ENCODE assay signal across 9 cellular contexts in genomic region chr4:41644288-41644914, GRCh38.
DNase-seq lines count a peak whose midpoint lies in the region; ATAC-seq, FAIRE-seq and TF ChIP-seq lines count a peak whose summit lies in the region.
"Had no signal": no experiment of that assay in that cellular context is flagged by ENCODE, and none has a peak within 500 bp of the region (broad histone marks: within the 10 kb centered on the region; RNA-seq: fewer than 3 reads in every experiment).

No MANE protein-coding gene starts in this region.

- DNase-seq in C1 segment of cervical spinal cord (lab: John Stamatoyannopoulos, UW) (peak; percentile 3 to 89 (median 62)), NCI-H2227 (lab: John Stamatoyannopoulos, UW; ENCODE audit: unreplicated experiment) (peak; percentile 87), H1 (ENCODE audit: low read depth in 1 of 2, low spot score in 2 of 2) (peak; percentile 67 to 99), right lobe of liver (peak; percentile 73 to 80 (median 73)), suprapubic skin (ENCODE audit: low spot score in 2 of 2) (peak in 1 of 2 donors; percentile 82), NCI-H1105 treated with DMSO at 0.1 percent for 48 hours (lab: John Stamatoyannopoulos, UW) (no peak)
- no peak for DNase-seq in effector memory CD8-positive, alpha-beta T cell

- H3K4ac ChIP-seq in H1 (replicated peaks; ENCODE audit: insufficient read length, low read depth, low read length): no peak overlapping the region

- intact Hi-C loops in right lobe of liver (cut with DNase I): loop anchor here in 1 of 2 donors (10.0 kb wide), 1 partner anchor 360 kb away; no protein-coding TSS in a partner anchor

- H3K9ac ChIP-seq in H1 (replicated peaks in 1 of 4; ENCODE audit: extremely low read depth in 1 of 4, low read depth in 3 of 4, low read length in 3 of 4): no peak overlapping the region

- ATAC-seq in right lobe of liver: peak; percentile 87 to 97 (median 94)
- ATAC-seq in GM18868 (IDR thresholded peaks at IDR 0.05; ENCODE audit: unreplicated experiment): no peak
- no peak for ATAC-seq in effector memory CD8-positive, alpha-beta T cell (replicated peaks)

- H3K79me1 ChIP-seq in H1 (ENCODE audit: low read depth, low read length): no peaks in the 10 kb centered on the region

- H3K4me1 ChIP-seq in H1 (replicated peaks in 1 of 4; ENCODE audit: control insufficient read depth in 3 of 4, insufficient read depth in 4 of 4, low read length in 3 of 4) (peaks cover under 1 to 8% (median 4%) of the 10 kb centered on the region in 4 experiments; a peak in 5 of 7 replicates), right lobe of liver (peaks cover 0 to 12% (median 0%) of the 10 kb centered on the region in 4 donors), suprapubic skin (peaks cover 22% of the 10 kb centered on the region)

- H3K4me3 ChIP-seq in H1 (ENCODE audit: extremely low read depth in 1 of 4, insufficient read depth in 2 of 4, low read depth in 3 of 4, low read length in 4 of 4): peak overlapping the region in 1 of 4 experiments; percentile 49; a peak in 4 of 8 replicates
- peak overlapping the region in 1 of 3 donors; percentile 9 for H3K4me3 ChIP-seq in right lobe of liver
- H3K4me3 ChIP-seq in suprapubic skin: peak overlapping the region; percentile 23

- peak overlapping the region; percentile 33 to 63 for H3K4me2 ChIP-seq in H1 (ENCODE audit: insufficient read depth in 1 of 2, low read depth in 2 of 2, low read length in 2 of 2)

- FAIRE-seq in H1 (lab: Jason Lieb, UNC): peak; percentile 36
- FAIRE-seq: colon had no signal

- H2BK5ac ChIP-seq in H1 (ENCODE audit: low read depth, low read length): no peak overlapping the region

- H3K27me3 Mint-ChIP-seq in effector memory CD8-positive, alpha-beta T cell: peaks cover 17 to 20% of the 10 kb centered on the region in 2 donors

- no peak overlapping the region for H3K23ac ChIP-seq in H1 (ENCODE audit: insufficient read length)

- H2BK20ac ChIP-seq in H1 (ENCODE audit: low read length): 0 out of 2 replicates have a peak overlapping the region, but pooled peaks have one; percentile 11

- H3K27ac ChIP-seq in H1 (ENCODE audit: low read depth, low read length) (no peak overlapping the region), right lobe of liver (no peak overlapping the region), suprapubic skin (no peak overlapping the region)

- TF ChIP-seq EP300 in H1 (IDR thresholded peaks at IDR 0.05; ENCODE audit: borderline replicate concordance in 1 of 2, low read depth in 2 of 2, low read length in 2 of 2): peak in 1 of 2 experiments; percentile 76; a peak in 1 of 3 replicates
- no peak for TF ChIP-seq EP300 in suprapubic skin (IDR thresholded peaks at IDR 0.05)

- peak overlapping the region; percentile 40; the same call in 1 of the 2 replicates for H2BK15ac ChIP-seq in H1 (ENCODE audit: low read length)

- H2AFZ ChIP-seq in H1 (ENCODE audit: low read length): peak overlapping the region; percentile 79

- H3K79me2 ChIP-seq in H1 (ENCODE audit: control insufficient read depth in 1 of 2, insufficient read depth in 2 of 2, low read length in 2 of 2): no peaks in the 10 kb centered on the region

- H3K36me3 Mint-ChIP-seq in effector memory CD8-positive, alpha-beta T cell (ENCODE audit: insufficient read depth): no peaks in the 10 kb centered on the region

- TF ChIP-seq CTCF in H1 (IDR thresholded peaks at IDR 0.05; ENCODE audit: control extremely low read depth in 1 of 3, insufficient read depth in 1 of 3, low read depth in 1 of 3, low read length in 3 of 3) (peak; percentile 91 to 98 (median 94)), right lobe of liver (IDR thresholded peaks at IDR 0.05) (peak; percentile 73 to 96 (median 94)), suprapubic skin (IDR thresholded peaks at IDR 0.05) (peak; percentile 68 to 87)

- H3K9me3 ChIP-seq in H1 (ENCODE audit: insufficient read depth in 2 of 2, low read depth in 1 of 2, low read length in 1 of 2): no peaks in the 10 kb centered on the region
- H3K9me3 ChIP-seq in right lobe of liver: no peaks in the 10 kb centered on the region
- H3K9me3 ChIP-seq in suprapubic skin: no peaks in the 10 kb centered on the region

- H3K36me3 ChIP-seq in H1 (ENCODE audit: control insufficient read depth in 2 of 4, insufficient read depth in 4 of 4, low read length in 3 of 4): peaks cover 0 to 5% (median 2%) of the 10 kb centered on the region in 4 experiments; a peak in 3 of 8 replicates
- peaks cover 0 to 6% (median 0%) of the 10 kb centered on the region in 4 donors for H3K36me3 ChIP-seq in right lobe of liver
- peaks cover 12% of the 10 kb centered on the region for H3K36me3 ChIP-seq in suprapubic skin

- peak overlapping the region; percentile 1; the same call in 1 of the 2 replicates for H4K8ac ChIP-seq in H1 (ENCODE audit: extremely low read depth, insufficient read depth, low read length)

- no peak overlapping the region for H4K5ac ChIP-seq in H1 (ENCODE audit: insufficient read length, low read depth, low read length)

- H3K27me3 ChIP-seq in H1 (replicated peaks in 1 of 4; ENCODE audit: control insufficient read depth in 3 of 4, extremely low read depth in 1 of 4, insufficient read depth in 3 of 4, low read length in 3 of 4) (peaks cover 0 to 8% (median 4%) of the 10 kb centered on the region in 4 experiments; a peak in 3 of 7 replicates), right lobe of liver (no peaks in the 10 kb centered on the region), suprapubic skin (no peaks in the 10 kb centered on the region)

- 10% methylated on average over 41 of the region's 41 CpGs; no CpG with 5 or more reads in 1 of the 2 experiments for WGBS in H1 (ENCODE audit: extremely low coverage in 1 of 2, insufficient coverage in 1 of 2, insufficient read length in 1 of 2, insufficient replicate concordance in 2 of 2, low coverage in 1 of 2, low lambda C conversion rate in 2 of 2, missing lambda C conversion rate in 1 of 2), 2 experiments
- 14% methylated on average over 26 of the region's 41 CpGs for WGBS in right lobe of liver (ENCODE audit: insufficient coverage, low coverage, low lambda C conversion rate, missing lambda C conversion rate)
- 21% methylated on average over 40 of the region's 41 CpGs for WGBS in suprapubic skin

- H3K23me2 ChIP-seq in H1 (ENCODE audit: low read depth, low read length): no peaks in the 10 kb centered on the region; the same call in 1 of the 2 replicates

- H4K91ac ChIP-seq in H1 (replicated peaks; ENCODE audit: insufficient read length, low read length): no peak overlapping the region

- no peak overlapping the region for H3K27ac Mint-ChIP-seq in effector memory CD8-positive, alpha-beta T cell

- H4K20me1 ChIP-seq in H1 (replicated peaks in 1 of 2; ENCODE audit: control insufficient read depth in 1 of 2, insufficient read depth in 2 of 2, low read length in 2 of 2): no peaks in the 10 kb centered on the region

- H3K4me3 Mint-ChIP-seq in effector memory CD8-positive, alpha-beta T cell: no peak overlapping the region

- CTCF ChIA-PET in H1 (lab: Charles Lee; ENCODE audit: partially characterized antibody): interaction anchor here (0.5 to 3.9 kb wide), 36 partner anchors 10 to 1860 kb away, joined by 3 to 38 read pairs (median 5); no protein-coding TSS in a partner anchor

- H2BK12ac ChIP-seq in H1 (ENCODE audit: low read depth, low read length): 0 out of 2 replicates have a peak overlapping the region, but pooled peaks have one; percentile 22

- H3K4me1 Mint-ChIP-seq in effector memory CD8-positive, alpha-beta T cell (ENCODE audit: low read depth in 2 of 2): peaks cover 0 to 3% of the 10 kb centered on the region in 2 donors

- no peak overlapping the region for H3K14ac ChIP-seq in H1 (ENCODE audit: insufficient read length)

- H3K18ac ChIP-seq in H1 (ENCODE audit: extremely low read depth, low read length): 0 out of 2 replicates have a peak overlapping the region, but pooled peaks have one; percentile 63

- POLR2A ChIA-PET in H1 (lab: Charles Lee; ENCODE audit: partially characterized antibody): interaction anchor here (0.8 to 1.4 kb wide), 2 partner anchors 386 to 388 kb away, joined by 3 to 4 read pairs; partner anchors contain the start of gene UCHL1

- H2AK5ac ChIP-seq in H1 (ENCODE audit: low read depth, low read length): no peak overlapping the region

- TF ChIP-seq POLR2A in H1 (IDR thresholded peaks at IDR 0.05; ENCODE audit: control extremely low read depth in 1 of 2, low read depth in 2 of 2, low read length in 2 of 2): no peak
- TF ChIP-seq POLR2A in right lobe of liver (IDR thresholded peaks at IDR 0.05): no peak
- TF ChIP-seq POLR2A in suprapubic skin (IDR thresholded peaks at IDR 0.05): no peak

- peak; percentile 95 to 96 for TF ChIP-seq RAD21 in H1 (IDR thresholded peaks at IDR 0.05 in 1 of 2, conservative IDR thresholded peaks at IDR 0.05 in 1 of 2; ENCODE audit: low read depth in 2 of 2, low read length in 2 of 2)

- H2BK120ac ChIP-seq in H1 (replicated peaks; ENCODE audit: low read depth, low read length): no peak overlapping the region

- H3K9me3 Mint-ChIP-seq in effector memory CD8-positive, alpha-beta T cell: no peaks in the 10 kb centered on the region

- H3K56ac ChIP-seq in H1 (replicated peaks; ENCODE audit: insufficient read length, low read depth, low read length): no peak overlapping the region

TF ChIP-seq in H1, 55 proteins besides CTCF, POLR2A, EP300 and RAD21 (continues in another document):
- TF ChIP-seq, protein P1, sequence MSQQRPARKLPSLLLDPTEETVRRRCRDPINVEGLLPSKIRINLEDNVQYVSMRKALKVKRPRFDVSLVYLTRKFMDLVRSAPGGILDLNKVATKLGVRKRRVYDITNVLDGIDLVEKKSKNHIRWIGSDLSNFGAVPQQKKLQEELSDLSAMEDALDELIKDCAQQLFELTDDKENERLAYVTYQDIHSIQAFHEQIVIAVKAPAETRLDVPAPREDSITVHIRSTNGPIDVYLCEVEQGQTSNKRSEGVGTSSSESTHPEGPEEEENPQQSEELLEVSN (IDR thresholded peaks at IDR 0.05): peak; percentile 97
- TF ChIP-seq BACH1 (IDR thresholded peaks at IDR 0.05; ENCODE audit: low read length) (peak; percentile 63), TAF7 (optimal IDR thresholded peaks at IDR 0.05; ENCODE audit: borderline replicate concordance, low read depth, low read length) (peak; percentile 44), CBX5 (IDR thresholded peaks at IDR 0.05; ENCODE audit: low read depth, low read length) (no peak), EZH2 (IDR thresholded peaks at IDR 0.05; ENCODE audit: low read depth, low read length, severe bottlenecking) (no peak), SIRT6 (IDR thresholded peaks at IDR 0.05; ENCODE audit: low read length) (no peak), TEAD4 (IDR thresholded peaks at IDR 0.05; ENCODE audit: low read depth, low read length) (peak; percentile 48; the same call in 1 of the 2 replicates), SUZ12 (IDR thresholded peaks at IDR 0.05; ENCODE audit: low read length) (peak; percentile 35; the same call in 1 of the 2 replicates), EGR1 (IDR thresholded peaks at IDR 0.05; ENCODE audit: borderline replicate concordance, low read depth, low read length) (no peak), SP1 (IDR thresholded peaks at IDR 0.05; ENCODE audit: low read depth, low read length) (peak; percentile 23; the same call in 1 of the 2 replicates)
- TF ChIP-seq, protein P2, sequence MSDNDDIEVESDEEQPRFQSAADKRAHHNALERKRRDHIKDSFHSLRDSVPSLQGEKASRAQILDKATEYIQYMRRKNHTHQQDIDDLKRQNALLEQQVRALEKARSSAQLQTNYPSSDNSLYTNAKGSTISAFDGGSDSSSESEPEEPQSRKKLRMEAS (IDR thresholded peaks at IDR 0.05): peak; percentile 98

Comparison
In these comparisons a context has a peak if more than half of its experiments do, and no peak if none do; other contexts are left out.
1. DNase-seq: peak in C1 segment of cervical spinal cord (14 of 14), NCI-H2227 (single experiment), H1 (2 of 2) and right lobe of liver (3 of 3); none in NCI-H1105 treated with DMSO at 0.1 percent for 48 hours (single experiment) and effector memory CD8-positive, alpha-beta T cell (0 of 3).
2. ATAC-seq: peak in right lobe of liver (4 of 4); none in GM18868 (single experiment) and effector memory CD8-positive, alpha-beta T cell (single experiment).
3. Peak in every context shown above with its lines, with median percentiles within 50 percentile points of each other: CTCF ChIP-seq.